Comparison of ENCODE assay signal across 11 cellular contexts in genomic region chr14:54348923-54349615, GRCh38. TPM values are rescaled to one million over a fixed set of nuclear protein-coding genes. Genes with fewer than 3 reads are reported as not detected.
DNase-seq lines count a peak whose midpoint lies in the region; TF ChIP-seq lines count a peak whose summit lies in the region.
"Had no signal": no experiment of that assay in that cellular context is flagged by ENCODE, and none has a peak within 500 bp of the region (broad histone marks: within the 10 kb centered on the region; RNA-seq: fewer than 3 reads in every experiment).

No MANE protein-coding gene starts in this region.

- no peaks in the 10 kb centered on the region for H3K9me3 ChIP-seq in colonic mucosa
- H3K9me3 ChIP-seq in mucosa of rectum (ENCODE audit: control insufficient read depth in 2 of 2, low read length in 2 of 2): no peaks in the 10 kb centered on the region
- no peaks in the 10 kb centered on the region for H3K9me3 ChIP-seq in transverse colon

- H3K27me3 ChIP-seq in colonic mucosa (no peaks in the 10 kb centered on the region), mucosa of rectum (ENCODE audit: control insufficient read depth in 2 of 2, insufficient read depth in 2 of 2, low read length in 2 of 2) (no peaks in the 10 kb centered on the region), transverse colon (no peaks in the 10 kb centered on the region)

- TF ChIP-seq EP300 in transverse colon (IDR thresholded peaks at IDR 0.05; ENCODE audit: low read depth): no peak

- intact Hi-C loops in colonic mucosa (cut with DNase I) (loop anchor here (5.0 kb wide), 1 partner anchor 1052 kb away; no protein-coding TSS in a partner anchor), transverse colon (cut with DNase I; ENCODE audit: low total_unique reads) (no loop called here)

- H3K4me3 ChIP-seq in colonic mucosa (no peak overlapping the region), mucosa of rectum (ENCODE audit: low read length in 2 of 2) (peak overlapping the region in 1 of 2 donors; percentile 1), transverse colon (no peak overlapping the region)

- WGBS in transverse colon (ENCODE audit: low coverage in 1 of 2), 2 donors: 54 to 89% methylated on average over 7 to 24 of the region's 24 CpGs

- H3K27ac ChIP-seq in colonic mucosa (peak overlapping the region; percentile 25), mucosa of rectum (ENCODE audit: low read depth in 2 of 2, low read length in 2 of 2) (peak overlapping the region; percentile 19 to 52), transverse colon (peak overlapping the region; percentile 10 to 64 (median 58))

- H3K9ac ChIP-seq in colonic mucosa (ENCODE audit: low read depth in 2 of 2, low read length in 2 of 2) (no peak overlapping the region), mucosa of rectum (ENCODE audit: low read depth in 1 of 2, low read length in 2 of 2) (no peak overlapping the region)

- no peak for TF ChIP-seq POLR2A in transverse colon (IDR thresholded peaks at IDR 0.05)

- H3K4me1 ChIP-seq in colonic mucosa (peaks cover 4% of the 10 kb centered on the region), mucosa of rectum (ENCODE audit: control insufficient read depth in 2 of 2, insufficient read depth in 2 of 2, low read length in 2 of 2) (no peaks in the 10 kb centered on the region), transverse colon (peaks cover 0 to 10% (median 2%) of the 10 kb centered on the region in 4 donors)

- in situ Hi-C loops in transverse colon (cut with MboI; ENCODE audit: low pct_ligation_motif_present in 1 of 4, low pct_unique_long_range_greater_than_20kb in 1 of 4, low sequenced_read_pairs in 3 of 4): loop anchor here (25.0 kb wide), 4 partner anchors 387 to 1062 kb away; partner anchors contain the start of gene BMP4 (in 1 of the 4)

- H3K36me3 ChIP-seq in colonic mucosa (no peaks in the 10 kb centered on the region), mucosa of rectum (ENCODE audit: control insufficient read depth in 2 of 2, insufficient read depth in 2 of 2, low read length in 2 of 2) (no peaks in the 10 kb centered on the region), transverse colon (no peaks in the 10 kb centered on the region)

- peak; percentile 35 for DNase-seq in NCI-H2227 (lab: John Stamatoyannopoulos, UW; ENCODE audit: unreplicated experiment)
- no peak for DNase-seq in colonic mucosa
- no peak for DNase-seq in transverse colon
- no peak for DNase-seq in activated T-cell treated with anti-CD3 and anti-CD28 coated beads, Interleukin-2, amount 50 U/mL, for 48 hours
- DNase-seq in NCI-H2171 (lab: John Stamatoyannopoulos, UW): no peak
- no peak for DNase-seq in DMS79 (lab: John Stamatoyannopoulos, UW)
- DNase-seq: activated CD4-positive, alpha-beta T cell treated with anti-CD3 and anti-CD28 coated beads for 36 hours; activated gamma-delta T cell; natural killer cell; stimulated activated CD4-positive, alpha-beta T cell treated with anti-CD3 and anti-CD28 coated beads, Interleukin-4, amount 100 ng/mL, for 24 hours had no signal

- TF ChIP-seq CTCF in colonic mucosa (IDR thresholded peaks at IDR 0.05) (no peak), transverse colon (IDR thresholded peaks at IDR 0.05) (no peak)

RNA-seq across cellular contexts. Expression of gene CDKN3, which starts 47.7 kb away (rescaled TPM):
- 10 to 100 TPM; 19.1 to 59.5 TPM for total RNA-seq in colonic mucosa
- 1 to 10 TPM in 2 of 4 donors, not detected in 2; 3.0 to 4.0 TPM for total RNA-seq in transverse colon

Comparison
In these comparisons a context has a peak if more than half of its experiments do, and no peak if none do; other contexts are left out.
1. RNA of gene CDKN3, which starts 47.7 kb away (total RNA-seq): 19.1 to 59.5 TPM in colonic mucosa; 3.0 to 4.0 TPM in transverse colon; every median in the first group is over 4 times any median in the second.
2. Peak in every context shown above with its lines, with median percentiles within 50 percentile points of each other: H3K27ac ChIP-seq.